Comparison of ENCODE assay signal across 8 cellular contexts in genomic region chr1:65149391-65149729, GRCh38. TPM values are rescaled to one million over a fixed set of nuclear protein-coding genes. Genes with fewer than 3 reads are reported as not detected.
DNase-seq lines count a peak whose midpoint lies in the region; ATAC-seq and TF ChIP-seq lines count a peak whose summit lies in the region.

No MANE protein-coding gene starts in this region.

- H3K4me1 ChIP-seq in right lobe of liver (peaks cover 0 to 49% (median 7%) of the 10 kb centered on the region in 4 donors), upper lobe of right lung (no peaks in the 10 kb centered on the region)

- H3K27ac ChIP-seq in right lobe of liver (peak overlapping the region in 2 of 3 donors; percentile 70 to 89), upper lobe of right lung (no peak overlapping the region)

- in situ Hi-C loops in ACHN (cut with HindIII; ENCODE audit: low pct_ligation_motif_present, low pct_unique_long_range_greater_than_20kb, low sequenced_read_pairs) = no loop called here

- H3K9me3 ChIP-seq in right lobe of liver (no peaks in the 10 kb centered on the region), upper lobe of right lung (no peaks in the 10 kb centered on the region)

- no peaks in the 10 kb centered on the region for H3K36me3 Mint-ChIP-seq in activated naive CD4-positive, alpha-beta T cell treated with anti-CD3 and anti-CD28 coated beads, Interleukin-2, amount 50 U/mL, for 24 hours
- H3K36me3 Mint-ChIP-seq in activated naive CD8-positive, alpha-beta T cell treated with anti-CD3 and anti-CD28 coated beads, Interleukin-2, amount 10 ng/mL, durations not matched to agents 7 days and 5 days = peaks cover 27% of the 10 kb centered on the region

- H3K27me3 Mint-ChIP-seq in activated naive CD4-positive, alpha-beta T cell treated with anti-CD3 and anti-CD28 coated beads, Interleukin-2, amount 50 U/mL, for 24 hours = peaks cover 36% of the 10 kb centered on the region
- peaks cover 9% of the 10 kb centered on the region for H3K27me3 Mint-ChIP-seq in activated naive CD8-positive, alpha-beta T cell treated with anti-CD3 and anti-CD28 coated beads, Interleukin-2, amount 10 ng/mL, durations not matched to agents 7 days and 5 days

- H3K27me3 ChIP-seq in right lobe of liver (no peaks in the 10 kb centered on the region), upper lobe of right lung (peaks cover 25% of the 10 kb centered on the region)

- no peak for ATAC-seq in activated naive CD8-positive, alpha-beta T cell treated with anti-CD3 and anti-CD28 coated beads, Interleukin-2, amount 10 ng/mL, durations not matched to agents 7 days and 5 days (ENCODE audit: low read depth)
- peak in 2 of 4 donors; percentile 1 to 4 for ATAC-seq in right lobe of liver
- ATAC-seq in upper lobe of right lung = no peak
- ATAC-seq in HG02970 (IDR thresholded peaks at IDR 0.05; ENCODE audit: low FRiP score, unreplicated experiment) = no peak

- H3K4me3 ChIP-seq in right lobe of liver (peak overlapping the region; percentile 71 to 84 (median 79)), upper lobe of right lung (peak overlapping the region; percentile 66)

- TF ChIP-seq POLR2A in right lobe of liver (IDR thresholded peaks at IDR 0.05) = no peak

- intact Hi-C loops in right lobe of liver (cut with DNase I) = no loop called here
- intact Hi-C loops in upper lobe of right lung (cut with DNase I) = no loop called here

- DNase-seq in activated naive CD4-positive, alpha-beta T cell treated with Interleukin-2 at 50 U/mL for 16 hours = no peak
- no peak for DNase-seq in activated naive CD8-positive, alpha-beta T cell treated with anti-CD3 and anti-CD28 coated beads, Interleukin-2, amount 10 ng/mL, durations not matched to agents 7 days and 5 days
- peak in 1 of 3 donors; percentile 31 for DNase-seq in right lobe of liver
- DNase-seq in upper lobe of right lung = no peak
- DNase-seq in NAMALWA (ENCODE audit: low spot score) = no peak
- no peak for DNase-seq in ACHN

- 5% methylated on average over 9 of the region's 9 CpGs for WGBS in right lobe of liver (ENCODE audit: insufficient coverage, low coverage, low lambda C conversion rate, missing lambda C conversion rate)

- no peaks in the 10 kb centered on the region for H3K36me3 ChIP-seq in right lobe of liver
- H3K36me3 ChIP-seq in upper lobe of right lung = no peaks in the 10 kb centered on the region

- POLR2A ChIA-PET in activated naive CD8-positive, alpha-beta T cell treated with anti-CD3 and anti-CD28 coated beads, Interleukin-2, amount 10 ng/mL, durations not matched to agents 7 days and 5 days (lab: Charles Lee) = interaction anchor here (1.1 kb wide), 1 partner anchor 83 kb away, joined by 3 read pairs; no protein-coding TSS in a partner anchor

- H3K4me1 Mint-ChIP-seq in activated naive CD4-positive, alpha-beta T cell treated with anti-CD3 and anti-CD28 coated beads, Interleukin-2, amount 50 U/mL, for 24 hours = peaks cover 13% of the 10 kb centered on the region
- H3K4me1 Mint-ChIP-seq in activated naive CD8-positive, alpha-beta T cell treated with anti-CD3 and anti-CD28 coated beads, Interleukin-2, amount 10 ng/mL, durations not matched to agents 7 days and 5 days = peaks cover 40% of the 10 kb centered on the region

- peak overlapping the region; percentile 87 for H3K4me3 Mint-ChIP-seq in activated naive CD4-positive, alpha-beta T cell treated with anti-CD3 and anti-CD28 coated beads, Interleukin-2, amount 50 U/mL, for 24 hours
- peak overlapping the region; percentile 90 for H3K4me3 Mint-ChIP-seq in activated naive CD8-positive, alpha-beta T cell treated with anti-CD3 and anti-CD28 coated beads, Interleukin-2, amount 10 ng/mL, durations not matched to agents 7 days and 5 days

- H3K27ac Mint-ChIP-seq in activated naive CD4-positive, alpha-beta T cell treated with anti-CD3 and anti-CD28 coated beads, Interleukin-2, amount 50 U/mL, for 24 hours = no peak overlapping the region
- H3K27ac Mint-ChIP-seq in activated naive CD8-positive, alpha-beta T cell treated with anti-CD3 and anti-CD28 coated beads, Interleukin-2, amount 10 ng/mL, durations not matched to agents 7 days and 5 days = peak overlapping the region; percentile 57

- H3K9me3 Mint-ChIP-seq in activated naive CD4-positive, alpha-beta T cell treated with anti-CD3 and anti-CD28 coated beads, Interleukin-2, amount 50 U/mL, for 24 hours = no peaks in the 10 kb centered on the region
- H3K9me3 Mint-ChIP-seq in activated naive CD8-positive, alpha-beta T cell treated with anti-CD3 and anti-CD28 coated beads, Interleukin-2, amount 10 ng/mL, durations not matched to agents 7 days and 5 days = no peaks in the 10 kb centered on the region

- TF ChIP-seq CTCF in right lobe of liver (IDR thresholded peaks at IDR 0.05) = no peak
- no peak for TF ChIP-seq CTCF in upper lobe of right lung (IDR thresholded peaks at IDR 0.05)

RNA-seq across cellular contexts. Expression of gene AK4, which starts 1.4 kb away (rescaled TPM):
- 10 to 100 TPM; 79.5 to 81.3 TPM for total RNA-seq in activated naive CD8-positive, alpha-beta T cell treated with anti-CD3 and anti-CD28 coated beads, Interleukin-2, amount 10 ng/mL, durations not matched to agents 7 days and 5 days
- total RNA-seq in right lobe of liver (100 to 1,000 TPM; 108 to 171 (median 123) TPM), upper lobe of right lung (4.6 TPM)

Comparison
In these comparisons a context has a peak if more than half of its experiments do, and no peak if none do; other contexts are left out.
1. RNA of gene AK4, which starts 1.4 kb away (total RNA-seq): 108 to 171 TPM in right lobe of liver and 79.5 to 81.3 TPM in activated naive CD8-positive, alpha-beta T cell treated with anti-CD3 and anti-CD28 coated beads, Interleukin-2, amount 10 ng/mL, durations not matched to agents 7 days and 5 days; 4.6 TPM in upper lobe of right lung (single experiment); every median in the first group is over 10 times any median in the second.